ENCODE assay signal across 8 cellular contexts in the genomic region with DNA sequence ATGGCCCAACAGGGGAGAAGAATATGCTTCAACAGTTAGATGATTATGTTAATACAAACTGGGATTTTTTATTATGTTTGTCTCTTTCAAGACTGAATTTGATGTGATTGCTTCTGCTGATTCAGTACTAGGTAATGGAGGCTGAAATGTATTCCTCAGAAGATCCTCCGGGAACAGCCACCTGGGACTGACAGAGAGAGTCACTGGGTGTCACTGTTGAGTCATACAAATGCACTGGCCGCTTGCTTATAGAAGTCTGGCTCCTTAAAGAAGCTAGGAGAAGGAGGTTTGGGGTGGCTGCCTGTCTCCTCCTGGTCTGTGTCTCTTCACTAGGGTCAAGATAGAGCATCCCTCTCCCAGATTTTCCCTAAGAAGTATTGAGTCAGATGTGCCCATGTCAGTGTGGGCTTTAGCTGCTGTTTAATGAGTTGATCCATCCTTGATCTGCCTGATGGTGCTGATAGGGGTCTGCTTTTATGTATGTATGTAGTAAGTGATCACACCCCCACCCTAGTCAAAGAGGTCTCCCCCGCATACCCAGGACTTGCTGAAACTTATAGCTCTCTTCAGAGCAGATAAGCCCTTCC.
DNase-seq lines count a peak whose midpoint lies in the region; ATAC-seq and TF ChIP-seq lines count a peak whose summit lies in the region.
"Had no signal": no experiment of that assay in that cellular context is flagged by ENCODE, and none has a peak within 500 bp of the region (broad histone marks: within the 10 kb centered on the region; RNA-seq: fewer than 3 reads in every experiment).

No MANE protein-coding gene starts in this region.

- H3K9me3 ChIP-seq in neural cell (ENCODE audit: low read length) = no peaks in the 10 kb centered on the region
- H3K9me3 ChIP-seq: neutrophil had no signal

- TF ChIP-seq CTCF in choroid plexus epithelial cell (conservative IDR thresholded peaks at IDR 0.05; ENCODE audit: low read depth, low read length) (peak; percentile 61), neural cell (IDR thresholded peaks at IDR 0.05; ENCODE audit: poor library complexity, severe bottlenecking) (peak; percentile 78)

- no peak overlapping the region for H3K4me2 ChIP-seq in neural cell (ENCODE audit: low read length)

- no peak overlapping the region for H3K27ac ChIP-seq in neural cell (ENCODE audit: low read length)
- H3K27ac ChIP-seq: neutrophil had no signal

- DNase-seq in H4 (ENCODE audit: low spot score) (peak; percentile 24), NCI-H345 (lab: John Stamatoyannopoulos, UW) (peak; percentile 45), choroid plexus epithelial cell (ENCODE audit: low read depth) (peak; percentile 76), AG08396 (ENCODE audit: low spot score) (no peak)
- no peak for DNase-seq in stimulated activated CD4-positive, alpha-beta T cell treated with anti-CD3 and anti-CD28 coated beads, Interleukin-2, amount 100 ng/mL, for 24 hours

- no peak for ATAC-seq in GM18517 (IDR thresholded peaks at IDR 0.05; ENCODE audit: unreplicated experiment)

- H3K36me3 ChIP-seq in neural cell (ENCODE audit: insufficient read depth, low read length) = no peaks in the 10 kb centered on the region
- H3K36me3 ChIP-seq: neutrophil had no signal

- no peaks in the 10 kb centered on the region for H3K27me3 ChIP-seq in neural cell (ENCODE audit: insufficient read depth, low read depth, low read length)
- H3K27me3 ChIP-seq: neutrophil had no signal

- no peaks in the 10 kb centered on the region for H3F3A ChIP-seq in neural cell (ENCODE audit: insufficient read depth, low read length, poor library complexity, severe bottlenecking)

- peak; percentile 87 for TF ChIP-seq RAD21 in neural cell (conservative IDR thresholded peaks at IDR 0.05)

- no peak overlapping the region for H3K9ac ChIP-seq in neural cell (ENCODE audit: low read length)

- H4K20me1 ChIP-seq in neural cell (ENCODE audit: insufficient read depth) = no peaks in the 10 kb centered on the region

- TF ChIP-seq EP300 in neural cell (conservative IDR thresholded peaks at IDR 0.05; ENCODE audit: poor library complexity, severe bottlenecking) = peak; percentile 21

- no peak overlapping the region for H3K4me3 ChIP-seq in choroid plexus epithelial cell (ENCODE audit: low read depth, low read length)
- H3K4me3 ChIP-seq in neural cell (ENCODE audit: low read length) = no peak overlapping the region

- no peaks in the 10 kb centered on the region for H3K9me2 ChIP-seq in neural cell (ENCODE audit: insufficient read depth, low read length)

- no peak overlapping the region for H2AFZ ChIP-seq in neural cell (ENCODE audit: low read depth, low read length)

- no peaks in the 10 kb centered on the region for H3K79me2 ChIP-seq in neural cell (replicated peaks; ENCODE audit: insufficient read depth, low read length)

TF ChIP-seq in neural cell, 6 proteins besides CTCF, POLR2A, EP300 and RAD21:
- TF ChIP-seq POLR2AphosphoS5 (IDR thresholded peaks at IDR 0.05) = no peak
- TF ChIP-seq SMC3 (conservative IDR thresholded peaks at IDR 0.05; ENCODE audit: poor library complexity) = peak; percentile 84
TF ChIP-seq in neural cell: peak in this region for 1.

Comparison
In these comparisons a context has a peak if more than half of its experiments do, and no peak if none do; other contexts are left out.
1. DNase-seq: peak in H4 (single experiment), NCI-H345 (single experiment) and choroid plexus epithelial cell (single experiment); none in AG08396 (single experiment) and stimulated activated CD4-positive, alpha-beta T cell treated with anti-CD3 and anti-CD28 coated beads, Interleukin-2, amount 100 ng/mL, for 24 hours (0 of 2).